11 cellular contexts compared by ENCODE assay signal in the genomic region with DNA sequence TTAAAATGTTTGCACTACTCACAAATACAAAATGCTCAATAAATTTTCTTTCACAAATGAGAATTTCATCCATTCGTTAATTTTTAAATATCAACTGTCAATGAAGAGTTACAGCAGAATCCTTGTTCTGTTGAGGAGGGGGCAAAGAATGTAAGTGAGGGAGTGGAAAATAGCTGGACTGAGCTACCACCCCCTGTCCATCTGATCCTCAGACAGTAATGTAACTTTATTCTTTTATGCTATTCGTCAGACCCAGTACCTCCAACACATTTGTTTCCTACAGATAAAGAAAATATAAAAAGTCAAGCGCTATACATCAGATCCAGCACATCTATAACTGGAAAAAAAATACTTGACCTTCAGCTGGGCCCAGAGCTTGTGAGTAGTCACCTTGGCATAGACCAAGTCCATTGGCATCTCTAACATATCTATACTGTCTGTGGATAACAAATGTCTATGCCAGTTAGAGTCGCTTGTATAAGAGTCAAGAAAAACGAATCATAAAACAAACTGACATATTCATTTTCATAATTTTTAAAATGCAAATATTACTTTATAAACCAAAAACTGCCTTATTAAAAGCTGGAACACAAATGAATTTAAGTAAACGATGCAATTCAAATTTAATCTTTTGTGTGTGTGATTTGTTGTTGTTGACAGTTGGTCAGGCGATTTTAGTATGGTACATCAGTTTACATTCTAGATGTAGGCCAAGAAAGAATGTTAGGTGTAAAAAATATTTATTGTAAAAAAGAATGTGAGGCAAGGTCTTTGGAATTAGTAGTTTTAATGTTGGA. TPM values are rescaled to one million over a fixed set of nuclear protein-coding genes. Genes with fewer than 3 reads are reported as not detected.
DNase-seq lines count a peak whose midpoint lies in the region; ATAC-seq, FAIRE-seq and TF ChIP-seq lines count a peak whose summit lies in the region.
"Had no signal": no experiment of that assay in that cellular context is flagged by ENCODE, and none has a peak within 500 bp of the region (broad histone marks: within the 10 kb centered on the region; RNA-seq: fewer than 3 reads in every experiment).

No MANE protein-coding gene starts in this region.

- intact Hi-C loops in Panc1 (cut with micrococcal nuclease; ENCODE audit: unreplicated experiment): no loop called here

- no peak overlapping the region for H4K5ac ChIP-seq in H9 (ENCODE audit: insufficient read length, low read depth, low read length)

- peaks cover 57 to 66% of the 10 kb centered on the region in 2 experiments for H3K4me1 Mint-ChIP-seq in H9
- peaks cover 53% of the 10 kb centered on the region for H3K4me1 Mint-ChIP-seq in endodermal cell

- no CpG with 5 or more reads among the region's 7 CpGs for WGBS in H9 (ENCODE audit: extremely low coverage, insufficient read length, low lambda C conversion rate)
- WGBS in endodermal cell (ENCODE audit: insufficient coverage in 1 of 2, insufficient read length in 1 of 2), 2 experiments: 71 to 72% methylated on average over 4 to 7 of the region's 7 CpGs

- no peak overlapping the region for H4K8ac ChIP-seq in H9 (replicated peaks; ENCODE audit: insufficient read length, low read depth, low read length)

- no peak overlapping the region for H3K4ac ChIP-seq in H9 (ENCODE audit: low read depth, low read length)

- H3K27me3 Mint-ChIP-seq in H9 (ENCODE audit: low read depth) (no peaks in the 10 kb centered on the region; the same call in 1 of the 2 replicates), endodermal cell (ENCODE audit: insufficient read depth) (no peaks in the 10 kb centered on the region)

- CTCF ChIA-PET in Panc1 (lab: Charles Lee): no interaction called here

- BruUV-seq in Panc1 (replicated peaks; lab: Mats Ljungman, UMichigan): TSS peak; percentile 50

- no peaks in the 10 kb centered on the region for H3K79me1 ChIP-seq in H9 (ENCODE audit: insufficient read depth, low read depth, low read length, poor library complexity, severe bottlenecking)

- H3K23ac ChIP-seq in H9 (ENCODE audit: insufficient read length, low read depth, low read length): no peak overlapping the region

- H2BK5ac ChIP-seq in H9 (ENCODE audit: insufficient read length, low read length): no peak overlapping the region

- POLR2A ChIA-PET in Panc1 (lab: Charles Lee): interaction anchor here (0.6 to 9.8 kb wide), 4 partner anchors 9 to 94 kb away, joined by 3 to 207 read pairs (median 35); a partner anchor contains a TSS

- no peak overlapping the region for H3K14ac ChIP-seq in H9 (ENCODE audit: insufficient read depth, low read length)

- ATAC-seq in Panc1 (no peak), GM19467 (IDR thresholded peaks at IDR 0.05; ENCODE audit: unreplicated experiment) (no peak)

- H2AK5ac ChIP-seq in H9 (ENCODE audit: insufficient read length, low read length): no peak overlapping the region

- H3K36me3 ChIP-seq in BE2C (0 out of 2 replicates have a peak, but pooled peaks cover 3% of the 10 kb centered on the region), Panc1 (ENCODE audit: control insufficient read depth, insufficient read depth, low read length) (no peaks in the 10 kb centered on the region), endodermal cell (ENCODE audit: control insufficient read depth, insufficient read depth, low read length) (no peaks in the 10 kb centered on the region)

- FAIRE-seq in GM12891 (lab: Jason Lieb, UNC): no peak
- FAIRE-seq: D721Med had no signal

- H3K4me1 ChIP-seq in BE2C (peaks cover 22% of the 10 kb centered on the region), H9 (ENCODE audit: insufficient read depth, low read length) (no peaks in the 10 kb centered on the region; the same call in 1 of the 2 replicates), Panc1 (ENCODE audit: control insufficient read depth, insufficient read depth, low read length) (peaks cover 53% of the 10 kb centered on the region), endodermal cell (ENCODE audit: control insufficient read depth, insufficient read depth, low read length) (peaks cover 26% of the 10 kb centered on the region)

- no peak overlapping the region for H3K56ac ChIP-seq in H9 (ENCODE audit: insufficient read length, low read depth, low read length)

- H2BK12ac ChIP-seq in H9 (ENCODE audit: insufficient read length, low read depth, low read length): no peak overlapping the region

- H2BK15ac ChIP-seq in H9 (ENCODE audit: low read depth, low read length): no peak overlapping the region

- H3K4me3 ChIP-seq in BE2C (ENCODE audit: low read depth, low read length): peak overlapping the region; percentile 87
- peak overlapping the region; percentile 84 to 91 for H3K4me3 ChIP-seq in Panc1 (ENCODE audit: low read depth in 2 of 2, low read length in 2 of 2)
- peak overlapping the region; percentile 88 for H3K4me3 ChIP-seq in endodermal cell (ENCODE audit: low read length)

- H3K9me3 ChIP-seq in BE2C (no peaks in the 10 kb centered on the region), H9 (ENCODE audit: control insufficient read depth, low read depth, low read length) (no peaks in the 10 kb centered on the region), Panc1 (ENCODE audit: control insufficient read depth, insufficient read depth, low read depth, low read length) (no peaks in the 10 kb centered on the region), endodermal cell (ENCODE audit: control insufficient read depth, low read length) (no peaks in the 10 kb centered on the region)

- H4K20me1 ChIP-seq in H9 (ENCODE audit: control insufficient read depth, insufficient read depth, insufficient read length): no peaks in the 10 kb centered on the region

- H4K91ac ChIP-seq in H9 (ENCODE audit: insufficient read length, low read depth, low read length): no peak overlapping the region

- in situ Hi-C loops in Panc1 (cut with HindIII; ENCODE audit: low pct_unique_long_range_greater_than_20kb, low sequenced_read_pairs): no loop called here

- H3K27me3 ChIP-seq in BE2C (no peaks in the 10 kb centered on the region), H9 (ENCODE audit: insufficient read depth, low read length) (no peaks in the 10 kb centered on the region), Panc1 (ENCODE audit: control insufficient read depth, insufficient read depth, low read length) (no peaks in the 10 kb centered on the region), endodermal cell (ENCODE audit: control insufficient read depth, insufficient read depth, low read length, poor library complexity, severe bottlenecking) (no peaks in the 10 kb centered on the region)

- H3K36me3 Mint-ChIP-seq in H9 (ENCODE audit: insufficient read depth in 1 of 3, low read depth in 3 of 3) (no peaks in the 10 kb centered on the region), endodermal cell (ENCODE audit: low read depth) (no peaks in the 10 kb centered on the region)

- peak overlapping the region; percentile 82 to 99 (median 87); a peak in 5 of 7 replicates for H3K27ac Mint-ChIP-seq in H9
- peak overlapping the region; percentile 96 for H3K27ac Mint-ChIP-seq in endodermal cell

- no peak overlapping the region for H3K18ac ChIP-seq in H9 (ENCODE audit: insufficient read length, low read depth, low read length)

- H2BK20ac ChIP-seq in H9 (ENCODE audit: low read depth, low read length, poor library complexity, severe bottlenecking): no peak overlapping the region

- no peak overlapping the region for H2BK120ac ChIP-seq in H9 (ENCODE audit: low read depth, low read length, poor library complexity, severe bottlenecking)

- no peak overlapping the region for H3K9ac ChIP-seq in H9 (ENCODE audit: extremely low read depth, insufficient read length, low read length)
- H3K9ac ChIP-seq in endodermal cell (ENCODE audit: extremely low read depth, low read length, poor library complexity, severe bottlenecking): no peak overlapping the region

- no peak for TF ChIP-seq CTCF in BE2C (IDR thresholded peaks at IDR 0.05; ENCODE audit: low read depth, low read length)
- TF ChIP-seq CTCF in H9 (conservative IDR thresholded peaks at IDR 0.05): no peak
- no peak for TF ChIP-seq CTCF in Panc1 (IDR thresholded peaks at IDR 0.05)
- TF ChIP-seq CTCF in endodermal cell (conservative IDR thresholded peaks at IDR 0.05): no peak

- no peaks in the 10 kb centered on the region for H3K79me2 ChIP-seq in H9 (ENCODE audit: insufficient read depth, low read length)

- H3K9me3 Mint-ChIP-seq in H9: no peaks in the 10 kb centered on the region; a peak in 1 of 5 replicates
- H3K9me3 Mint-ChIP-seq in endodermal cell: no peaks in the 10 kb centered on the region

- H3K4me2 ChIP-seq in H9 (ENCODE audit: insufficient read depth, insufficient read length, low read length): no peak overlapping the region

- H3K4me3 Mint-ChIP-seq in H9 (peak overlapping the region; percentile 37 to 72), endodermal cell (peak overlapping the region; percentile 85)

- H3K27ac ChIP-seq in H9 (ENCODE audit: insufficient read length, low read depth, low read length) (peak overlapping the region; percentile 96), Panc1 (ENCODE audit: low read length) (peak overlapping the region; percentile 100), endodermal cell (ENCODE audit: low read depth, low read length) (no peak overlapping the region)

- TF ChIP-seq POLR2A in GM12891 (IDR thresholded peaks at IDR 0.05; ENCODE audit: low read depth, low read length): no peak

- peaks cover 24% of the 10 kb centered on the region for H3K23me2 ChIP-seq in H9 (ENCODE audit: insufficient read length, low read depth, low read length, poor library complexity, severe bottlenecking)

- no peak overlapping the region for H2AFZ ChIP-seq in H9 (ENCODE audit: low read length)

- DNase-seq in BE2C (no peak), H9 (no peak), Panc1 (ENCODE audit: low read depth, low spot score) (no peak), endodermal cell (no peak), GM12891 (ENCODE audit: insufficient read length, low spot score) (no peak), SIG-M5 (lab: John Stamatoyannopoulos, UW) (no peak), NCI-H2029 treated with DMSO at 0.1 percent for 48 hours (lab: John Stamatoyannopoulos, UW) (no peak)
- DNase-seq: NCI-H774; stimulated activated naive CD4-positive, alpha-beta T cell had no signal

- H3T11ph ChIP-seq in H9 (ENCODE audit: low read length): no peak overlapping the region

TF ChIP-seq in GM12891, 5 proteins besides CTCF, POLR2A, EP300 and RAD21:
- TF ChIP-seq TAF1 (IDR thresholded peaks at IDR 0.05; ENCODE audit: low read depth, low read length) (no peak), SPI1 (IDR thresholded peaks at IDR 0.05; ENCODE audit: low read depth, low read length) (no peak), POU2F2 (IDR thresholded peaks at IDR 0.05; ENCODE audit: low read depth, low read length) (no peak), POLR2AphosphoS5 (IDR thresholded peaks at IDR 0.05; ENCODE audit: low read depth, low read length) (no peak), PAX5 (IDR thresholded peaks at IDR 0.05; ENCODE audit: insufficient read depth, low read length, severe bottlenecking) (no peak)

RNA-seq across cellular contexts. Expression of gene HFE, which starts 57.2 kb away (rescaled TPM):
- polyA plus RNA-seq in BE2C (2012; ENCODE audit: insufficient read depth, insufficient read length, low read depth): not detected
- 0.29 and 0.98 TPM in 2 replicates for total RNA-seq in H9 (2021)
- 12.1 TPM for total RNA-seq in Panc1 (2021; ENCODE audit: unreplicated experiment)
- 17.7 TPM for polyA plus RNA-seq in Panc1 (2012; ENCODE audit: insufficient read length)
- total RNA-seq in endodermal cell: 1 to 10 TPM; 1.8 to 2.1 TPM
- polyA plus RNA-seq in endodermal cell (2013, experiment 1 of 2): 2.7 TPM
- 1.7 TPM for polyA plus RNA-seq in endodermal cell (2013, experiment 2 of 2)
- 0.98 TPM for polyA plus RNA-seq in GM12891 (2012; ENCODE audit: low read depth, missing spikeins)
